In the genomic region with DNA sequence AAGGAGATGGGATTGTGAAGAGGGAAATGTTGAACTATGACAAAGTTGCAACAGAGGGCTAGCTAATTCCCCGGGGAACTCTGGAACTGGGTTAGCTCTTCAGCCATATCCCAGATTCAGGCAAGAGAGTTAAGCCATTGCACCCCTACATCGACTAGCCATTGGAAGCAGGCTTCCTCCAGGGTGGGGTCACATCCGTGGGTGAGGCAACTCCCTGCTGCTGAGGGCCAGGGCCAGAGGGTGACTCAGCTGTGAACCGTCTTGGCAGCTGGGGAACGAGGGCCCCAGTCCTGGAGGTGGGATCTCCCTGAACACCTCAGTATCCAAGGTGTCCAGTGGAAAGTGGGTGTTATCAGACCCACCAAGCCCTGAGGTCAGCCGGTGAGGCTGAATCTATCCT, we compare ENCODE assay signal across 1 cellular context.
TF ChIP-seq lines count a peak whose summit lies in the region.

No MANE protein-coding gene starts in this region.

TF ChIP-seq in K562, 482 proteins besides CTCF, POLR2A, EP300 and RAD21 (continued from another document):
- TF ChIP-seq, protein P1, sequence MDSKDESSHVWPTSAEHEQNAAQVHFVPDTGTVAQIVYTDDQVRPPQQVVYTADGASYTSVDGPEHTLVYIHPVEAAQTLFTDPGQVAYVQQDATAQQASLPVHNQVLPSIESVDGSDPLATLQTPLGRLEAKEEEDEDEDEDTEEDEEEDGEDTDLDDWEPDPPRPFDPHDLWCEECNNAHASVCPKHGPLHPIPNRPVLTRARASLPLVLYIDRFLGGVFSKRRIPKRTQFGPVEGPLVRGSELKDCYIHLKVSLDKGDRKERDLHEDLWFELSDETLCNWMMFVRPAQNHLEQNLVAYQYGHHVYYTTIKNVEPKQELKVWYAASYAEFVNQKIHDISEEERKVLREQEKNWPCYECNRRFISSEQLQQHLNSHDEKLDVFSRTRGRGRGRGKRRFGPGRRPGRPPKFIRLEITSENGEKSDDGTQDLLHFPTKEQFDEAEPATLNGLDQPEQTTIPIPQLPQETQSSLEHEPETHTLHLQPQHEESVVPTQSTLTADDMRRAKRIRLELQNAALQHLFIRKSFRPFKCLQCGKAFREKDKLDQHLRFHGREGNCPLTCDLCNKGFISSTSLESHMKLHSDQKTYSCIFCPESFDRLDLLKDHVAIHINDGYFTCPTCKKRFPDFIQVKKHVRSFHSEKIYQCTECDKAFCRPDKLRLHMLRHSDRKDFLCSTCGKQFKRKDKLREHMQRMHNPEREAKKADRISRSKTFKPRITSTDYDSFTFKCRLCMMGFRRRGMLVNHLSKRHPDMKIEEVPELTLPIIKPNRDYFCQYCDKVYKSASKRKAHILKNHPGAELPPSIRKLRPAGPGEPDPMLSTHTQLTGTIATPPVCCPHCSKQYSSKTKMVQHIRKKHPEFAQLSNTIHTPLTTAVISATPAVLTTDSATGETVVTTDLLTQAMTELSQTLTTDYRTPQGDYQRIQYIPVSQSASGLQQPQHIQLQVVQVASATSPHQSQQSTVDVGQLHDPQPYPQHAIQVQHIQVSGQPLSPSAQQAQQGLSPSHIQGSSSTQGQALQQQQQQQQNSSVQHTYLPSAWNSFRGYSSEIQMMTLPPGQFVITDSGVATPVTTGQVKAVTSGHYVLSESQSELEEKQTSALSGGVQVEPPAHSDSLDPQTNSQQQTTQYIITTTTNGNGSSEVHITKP (IDR thresholded peaks at IDR 0.05; ENCODE audit: partially characterized antibody), result peak; percentile 64
- TF ChIP-seq PRPF4 (IDR thresholded peaks at IDR 0.05; ENCODE audit: insufficient read depth, low read depth, low read length, poor library complexity, severe bottlenecking), result no peak
